8 cellular contexts compared by ENCODE assay signal in genomic region chr14:54489318-54489683, GRCh38. TPM values are rescaled to one million over a fixed set of nuclear protein-coding genes. Genes with fewer than 3 reads are reported as not detected.
A peak's percentile ranks its signal among the peaks of the same experiment; 100 is the strongest.
DNase-seq lines count a peak whose midpoint lies in the region; ATAC-seq, FAIRE-seq and TF ChIP-seq lines count a peak whose summit lies in the region.

No MANE protein-coding gene starts in this region.

- DNase-seq in GM18507 (ENCODE audit: extremely low spot score, insufficient read length, low read depth): no peak
- no peak for DNase-seq in neural progenitor cell (ENCODE audit: low spot score)
- no peak for DNase-seq in DMS153 (lab: John Stamatoyannopoulos, UW)

- H3K27me3 Mint-ChIP-seq in neural progenitor cell (ENCODE audit: insufficient read depth, low read depth): peaks cover 2% of the 10 kb centered on the region

- peak overlapping the region; percentile 92 for H3K4me2 ChIP-seq in neural progenitor cell

- TF ChIP-seq RAD21 in Ishikawa (IDR thresholded peaks at IDR 0.05; ENCODE audit: low read depth): no peak

- ATAC-seq in HG02870 (IDR thresholded peaks at IDR 0.05; ENCODE audit: unreplicated experiment) (no peak), HG02623 (IDR thresholded peaks at IDR 0.05; ENCODE audit: unreplicated experiment) (no peak), HG02970 (IDR thresholded peaks at IDR 0.05; ENCODE audit: low FRiP score, unreplicated experiment) (no peak)

- no peaks in the 10 kb centered on the region for H3K27me3 ChIP-seq in duodenal mucosa (ENCODE audit: control insufficient read depth in 1 of 2, insufficient read depth in 2 of 2, low read length in 2 of 2)
- H3K27me3 ChIP-seq in neural progenitor cell: no peaks in the 10 kb centered on the region

- H3K36me3 Mint-ChIP-seq in neural progenitor cell: peaks cover 14% of the 10 kb centered on the region

- TF ChIP-seq CTCF in neural progenitor cell (IDR thresholded peaks at IDR 0.05): no peak

- no peak for TF ChIP-seq EP300 in Ishikawa (IDR thresholded peaks at IDR 0.05; ENCODE audit: borderline replicate concordance)

- H2AFZ ChIP-seq in neural progenitor cell (replicated peaks): peak overlapping the region; percentile 97

- peaks cover 5% of the 10 kb centered on the region for H3K9me3 Mint-ChIP-seq in neural progenitor cell

- peaks cover 24 to 25% of the 10 kb centered on the region in 2 donors for H3K4me1 ChIP-seq in duodenal mucosa (ENCODE audit: control insufficient read depth in 1 of 2, insufficient read depth in 2 of 2, low read length in 2 of 2)
- H3K4me1 ChIP-seq in neural progenitor cell: peaks cover 14% of the 10 kb centered on the region

- H4K20me1 ChIP-seq in neural progenitor cell (ENCODE audit: low read depth): peaks cover 12% of the 10 kb centered on the region

- peak overlapping the region; percentile 71 to 88 for H3K4me3 ChIP-seq in duodenal mucosa (ENCODE audit: low read depth in 1 of 2, low read length in 2 of 2)
- H3K4me3 ChIP-seq in neural progenitor cell: peak overlapping the region; percentile 68

- H3K9me3 ChIP-seq in duodenal mucosa (ENCODE audit: control insufficient read depth in 1 of 2, low read length in 2 of 2) (no peaks in the 10 kb centered on the region), neural progenitor cell (ENCODE audit: low read depth) (no peaks in the 10 kb centered on the region)

- H3K4me1 Mint-ChIP-seq in neural progenitor cell: peaks cover 29% of the 10 kb centered on the region

- H3K27ac ChIP-seq in duodenal mucosa (ENCODE audit: low read depth, low read length) (no peak overlapping the region), neural progenitor cell (no peak overlapping the region)

- H3K27ac Mint-ChIP-seq in neural progenitor cell: peak overlapping the region; percentile 39

- peak; percentile 15 for FAIRE-seq in GM18507 (lab: Jason Lieb, UNC)

- peak overlapping the region; percentile 88 for H3K4me3 Mint-ChIP-seq in neural progenitor cell

- H3K79me2 ChIP-seq in neural progenitor cell (ENCODE audit: low read depth): peaks cover 43% of the 10 kb centered on the region

- H3F3A ChIP-seq in neural progenitor cell (ENCODE audit: low read depth): peaks cover 27% of the 10 kb centered on the region

- no peaks in the 10 kb centered on the region for H3K36me3 ChIP-seq in duodenal mucosa (ENCODE audit: control insufficient read depth in 1 of 2, insufficient read depth in 2 of 2, low read length in 2 of 2)
- no peaks in the 10 kb centered on the region for H3K36me3 ChIP-seq in neural progenitor cell

- H3K9ac ChIP-seq in duodenal mucosa (ENCODE audit: low read depth in 1 of 2, low read length in 2 of 2): peak overlapping the region; percentile 63 to 99
- no peak overlapping the region for H3K9ac ChIP-seq in neural progenitor cell

TF ChIP-seq in Ishikawa, 13 proteins besides CTCF, POLR2A, EP300 and RAD21:
- TF ChIP-seq EGR1 (IDR thresholded peaks at IDR 0.05) (no peak), TEAD4 (IDR thresholded peaks at IDR 0.05) (peak; percentile 46)

RNA-seq across cellular contexts. Expression of gene GMFB, which starts 0.5 kb away (rescaled TPM):
- 108 and 172 TPM in 2 replicates for total RNA-seq in neural progenitor cell (ENCODE audit: low replicate concordance)

RNA-seq across cellular contexts. Expression of gene CGRRF1, which starts 20.4 kb away (rescaled TPM):
- total RNA-seq in neural progenitor cell (ENCODE audit: low replicate concordance): 29.6 and 36.1 TPM in 2 replicates

RNA-seq across cellular contexts. Expression of gene CNIH1, which starts 48.1 kb away (rescaled TPM):
- 192 and 205 TPM in 2 replicates for total RNA-seq in neural progenitor cell (ENCODE audit: low replicate concordance)
